In the genomic region with DNA sequence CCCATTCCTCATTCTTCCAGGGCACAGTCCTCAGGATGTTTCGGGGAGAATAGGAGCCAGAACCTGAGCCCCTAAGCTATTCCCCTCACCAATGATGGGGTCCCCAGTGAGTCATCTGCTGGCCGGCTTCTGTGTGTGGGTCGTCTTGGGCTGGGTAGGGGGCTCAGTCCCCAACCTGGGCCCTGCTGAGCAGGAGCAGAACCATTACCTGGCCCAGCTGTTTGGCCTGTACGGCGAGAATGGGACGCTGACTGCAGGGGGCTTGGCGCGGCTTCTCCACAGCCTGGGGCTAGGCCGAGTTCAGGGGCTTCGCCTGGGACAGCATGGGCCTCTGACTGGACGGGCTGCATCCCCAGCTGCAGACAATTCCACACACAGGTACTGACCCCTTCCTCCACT, we compare ENCODE assay signal across 1 cellular context.
TF ChIP-seq lines count a peak whose summit lies in the region.

No MANE protein-coding gene starts in this region.

TF ChIP-seq in H1, 55 proteins besides CTCF, POLR2A, EP300 and RAD21:
- TF ChIP-seq TAF1 (IDR thresholded peaks at IDR 0.05; ENCODE audit: low read depth, low read length): no peak
- TF ChIP-seq HDAC6 (IDR thresholded peaks at IDR 0.05; ENCODE audit: low read depth, low read length): no peak
- no peak for TF ChIP-seq ASH2L (IDR thresholded peaks at IDR 0.05; ENCODE audit: low read length)
- no peak for TF ChIP-seq CBX5 (IDR thresholded peaks at IDR 0.05; ENCODE audit: low read depth, low read length)
- TF ChIP-seq JUN (IDR thresholded peaks at IDR 0.05; ENCODE audit: low read depth, low read length): no peak
TF ChIP-seq in H1: peak in this region for 0.
